10 cellular contexts compared by ENCODE assay signal in the genomic region with DNA sequence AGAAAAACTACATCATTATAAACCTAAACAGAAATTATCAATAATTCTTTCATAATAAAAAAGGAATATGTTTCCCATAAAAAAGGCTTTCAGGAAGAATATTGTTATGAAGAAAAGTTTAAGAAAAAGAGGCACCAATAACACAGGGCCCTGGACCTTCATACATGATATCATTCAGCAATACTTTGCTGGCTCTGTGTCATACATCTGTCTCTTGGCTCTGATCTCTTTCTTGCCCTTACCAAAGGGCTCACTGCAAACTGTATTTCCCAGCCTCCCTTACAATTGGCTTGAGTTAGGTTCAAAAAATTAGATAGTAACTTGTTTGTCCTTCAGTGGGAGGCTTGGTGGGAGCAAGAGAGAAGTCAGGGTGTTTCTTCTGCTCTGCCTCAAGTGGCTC.
"Had no signal": no experiment of that assay in that cellular context is flagged by ENCODE, and none has a peak within 500 bp of the region (broad histone marks: within the 10 kb centered on the region; RNA-seq: fewer than 3 reads in every experiment).

No MANE protein-coding gene starts in this region.

- H3K4me2 ChIP-seq: GM23338 had no signal

- H3K27ac Mint-ChIP-seq: GM23338, H9, HFFc6 had no signal

- ATAC-seq: GM23338, HCT116 had no signal

- DNase-seq: GOT3, H7, H9, HCEC 1CT had no signal

- H3K4me3 Mint-ChIP-seq: GM23338, H9, HFFc6 had no signal

- FAIRE-seq: H1, H54 had no signal

- H3K4me1 ChIP-seq: HAP-1 had no signal

- H2AFZ ChIP-seq: GM23338 had no signal

- H3K36me3 ChIP-seq: HAP-1 had no signal

- H3K4me3 ChIP-seq: GM23338, HAP-1 had no signal

- H3K9me3 ChIP-seq: HAP-1 had no signal

- H3K9me3 Mint-ChIP-seq: GM23338, H9, HFFc6 had no signal
